In genomic region chr7:104963991-104964385, GRCh38 we compare ENCODE assay signal across 12 cellular contexts. TPM values are rescaled to one million over a fixed set of nuclear protein-coding genes. Genes with fewer than 3 reads are reported as not detected.
DNase-seq lines count a peak whose midpoint lies in the region; ATAC-seq, FAIRE-seq and TF ChIP-seq lines count a peak whose summit lies in the region.
"Had no signal": no experiment of that assay in that cellular context is flagged by ENCODE, and none has a peak within 500 bp of the region (broad histone marks: within the 10 kb centered on the region; RNA-seq: fewer than 3 reads in every experiment).

No MANE protein-coding gene starts in this region.

- BruUV-seq in OCI-LY7 (replicated peaks; lab: Mats Ljungman, UMichigan): no TSS peak
- no TSS peak for BruUV-seq in endothelial cell of umbilical vein (replicated peaks; lab: Mats Ljungman, UMichigan)

- H3K4me1 ChIP-seq in OCI-LY7 (ENCODE audit: insufficient read depth, low read length, poor library complexity, severe bottlenecking) (peaks cover 11% of the 10 kb centered on the region), endothelial cell of umbilical vein (ENCODE audit: control insufficient read depth, extremely low read depth, insufficient read depth, low read length) (peaks cover 28% of the 10 kb centered on the region)

- CTCF ChIA-PET in OCI-LY7 (lab: Charles Lee; ENCODE audit: unreplicated experiment) (no interaction called here), endothelial cell of umbilical vein (lab: Charles Lee) (interaction anchor here (0.9 to 11.5 kb wide), 6 partner anchors 9 to 42 kb away, joined by 3 to 113 read pairs (median 6); no protein-coding TSS in a partner anchor)

- H3K9me2 ChIP-seq in OCI-LY7 (ENCODE audit: insufficient read depth, low read length): no peaks in the 10 kb centered on the region

- H3K4me1 Mint-ChIP-seq in activated T-cell treated with anti-CD3 and anti-CD28 coated beads, Interleukin-2, amount 50 U/mL, for 4 hours (ENCODE audit: low read depth): peaks cover 9% of the 10 kb centered on the region

- no peaks in the 10 kb centered on the region for H3K27me3 ChIP-seq in endothelial cell of umbilical vein (ENCODE audit: control insufficient read depth in 2 of 2, insufficient read depth in 2 of 2, low read length in 2 of 2)
- H3K27me3 ChIP-seq: cardiac muscle cell, hepatocyte had no signal

- H3K36me3 Mint-ChIP-seq in activated T-cell treated with anti-CD3 and anti-CD28 coated beads, Interleukin-2, amount 50 U/mL, for 4 hours (ENCODE audit: insufficient read depth): peaks cover 9% of the 10 kb centered on the region

- peaks cover 16% of the 10 kb centered on the region for H3K9me3 ChIP-seq in OCI-LY7 (ENCODE audit: low read length)
- H3K9me3 ChIP-seq in endothelial cell of umbilical vein (replicated peaks; ENCODE audit: control insufficient read depth, insufficient read depth, low read length): no peaks in the 10 kb centered on the region

- no peak overlapping the region for H3K27ac ChIP-seq in OCI-LY7 (ENCODE audit: low read depth, low read length, poor library complexity, severe bottlenecking)
- peak overlapping the region; percentile 85 for H3K27ac ChIP-seq in endothelial cell of umbilical vein (ENCODE audit: insufficient read depth, low read depth, low read length)
- H3K27ac ChIP-seq: cardiac muscle cell, hepatocyte had no signal

- no peaks in the 10 kb centered on the region for H3K9me3 Mint-ChIP-seq in activated T-cell treated with anti-CD3 and anti-CD28 coated beads, Interleukin-2, amount 50 U/mL, for 4 hours

- no peaks in the 10 kb centered on the region for H3K9me1 ChIP-seq in endothelial cell of umbilical vein (replicated peaks; ENCODE audit: control insufficient read depth, extremely low read depth, insufficient read depth, low read length)

- DNase-seq in NCI-H2171 treated with DMSO at 0.1 percent for 48 hours (lab: John Stamatoyannopoulos, UW) (peak; percentile 18), NCI-H2171 (lab: John Stamatoyannopoulos, UW) (no peak), OCI-LY7 (ENCODE audit: low spot score) (peak; percentile 84), endothelial cell of umbilical vein (ENCODE audit: low read depth, low spot score) (peak; percentile 97), pulmonary artery endothelial cell (ENCODE audit: low read depth, low spot score) (peak; percentile 74), HTR-8/SVneo (ENCODE audit: insufficient read length, low spot score) (no peak)
- DNase-seq in activated effector memory CD4-positive, alpha-beta T cell treated with Interleukin-2 at 50 U/mL for 16 hours: no peak
- no peak for DNase-seq in activated T-cell treated with anti-CD3 and anti-CD28 coated beads, Interleukin-2, amount 50 U/mL, for 4 hours
- DNase-seq: stimulated activated CD4-positive, alpha-beta T cell treated with anti-CD3 and anti-CD28 coated beads, Interleukin-4, amount 100 ng/mL, for 1 hour; T-helper 17 cell had no signal

- no peak overlapping the region for H3K4me3 Mint-ChIP-seq in activated T-cell treated with anti-CD3 and anti-CD28 coated beads, Interleukin-2, amount 50 U/mL, for 4 hours
- H3K4me3 Mint-ChIP-seq: T-helper 17 cell had no signal

- H3K9ac ChIP-seq in endothelial cell of umbilical vein (replicated peaks; ENCODE audit: extremely low read depth, insufficient read depth, low read length): peak overlapping the region; percentile 43

- H2AFZ ChIP-seq in OCI-LY7 (ENCODE audit: low read length) (no peak overlapping the region), endothelial cell of umbilical vein (ENCODE audit: low read depth, low read length) (peak overlapping the region; percentile 60)
- H2AFZ ChIP-seq: hepatocyte had no signal

- H4K20me1 ChIP-seq in OCI-LY7 (ENCODE audit: insufficient read depth, low read length): no peaks in the 10 kb centered on the region
- no peaks in the 10 kb centered on the region for H4K20me1 ChIP-seq in endothelial cell of umbilical vein (replicated peaks; ENCODE audit: control insufficient read depth, extremely low read depth, insufficient read depth, low read length)

- H3K79me2 ChIP-seq in OCI-LY7 (ENCODE audit: insufficient read depth, low read depth, low read length) (no peaks in the 10 kb centered on the region), endothelial cell of umbilical vein (ENCODE audit: control insufficient read depth, insufficient read depth, low read length) (no peaks in the 10 kb centered on the region)
- H3K79me2 ChIP-seq: hepatocyte had no signal

- POLR2A ChIA-PET in OCI-LY7 (lab: Charles Lee): interaction anchor here (1.1 kb wide), 1 partner anchor 17 kb away, joined by 3 read pairs; no protein-coding TSS in a partner anchor
- POLR2A ChIA-PET in endothelial cell of umbilical vein (lab: Charles Lee): interaction anchor here (0.6 to 1.4 kb wide), 2 partner anchors 11 to 19 kb away, joined by 5 to 6 read pairs; no protein-coding TSS in a partner anchor

- dilution Hi-C loops in endothelial cell of umbilical vein (cut with MboI; ENCODE audit: extremely low pct_ligation_motif_present, low sequenced_read_pairs): no loop called here

- H3K27me3 Mint-ChIP-seq in activated T-cell treated with anti-CD3 and anti-CD28 coated beads, Interleukin-2, amount 50 U/mL, for 4 hours (ENCODE audit: low read depth): no peaks in the 10 kb centered on the region
- H3K27me3 Mint-ChIP-seq: T-helper 17 cell had no signal

- H3K4me3 ChIP-seq in OCI-LY7 (ENCODE audit: low read depth, low read length, poor library complexity, severe bottlenecking) (no peak overlapping the region), endothelial cell of umbilical vein (replicated peaks in 1 of 3; ENCODE audit: insufficient read depth in 1 of 3, low read depth in 1 of 3, low read length in 3 of 3) (no peak overlapping the region)
- H3K4me3 ChIP-seq: cardiac muscle cell, hepatocyte had no signal

- intact Hi-C loops in OCI-LY7 (cut with micrococcal nuclease; ENCODE audit: unreplicated experiment) (no loop called here), endothelial cell of umbilical vein (cut with micrococcal nuclease) (loop anchor here (1.0 kb wide), 2 partner anchors 10 to 19 kb away; no protein-coding TSS in a partner anchor)

- peaks cover 18% of the 10 kb centered on the region; the same call in 1 of the 2 replicates for H3K36me3 ChIP-seq in OCI-LY7 (ENCODE audit: insufficient read depth, low read length)
- H3K36me3 ChIP-seq in endothelial cell of umbilical vein (ENCODE audit: control insufficient read depth in 2 of 2, extremely low read depth in 1 of 2, insufficient read depth in 2 of 2, low read length in 2 of 2): no peaks in the 10 kb centered on the region
- H3K36me3 ChIP-seq: cardiac muscle cell had no signal

- FAIRE-seq in endothelial cell of umbilical vein (lab: Jason Lieb, UNC) (peak; percentile 81), HTR-8/SVneo (lab: Jason Lieb, UNC) (no peak)

- ATAC-seq in activated T-cell treated with anti-CD3 and anti-CD28 coated beads, Interleukin-2, amount 50 U/mL, for 4 hours: no peak
- ATAC-seq: T-helper 17 cell had no signal

- no peak for TF ChIP-seq CTCF in OCI-LY7 (conservative IDR thresholded peaks at IDR 0.05; ENCODE audit: low read length)
- TF ChIP-seq CTCF in endothelial cell of umbilical vein (IDR thresholded peaks at IDR 0.05; ENCODE audit: extremely low read depth in 1 of 2, insufficient read depth in 1 of 2, low read depth in 1 of 2, low read length in 2 of 2): no peak

- H3K4me2 ChIP-seq in OCI-LY7 (ENCODE audit: low read length): no peak overlapping the region
- H3K4me2 ChIP-seq in endothelial cell of umbilical vein (ENCODE audit: insufficient read depth, low read length): peak overlapping the region; percentile 11
- H3K4me2 ChIP-seq: hepatocyte had no signal

- no peak for TF ChIP-seq POLR2A in endothelial cell of umbilical vein (IDR thresholded peaks at IDR 0.05; ENCODE audit: low read depth, low read length)

TF ChIP-seq in endothelial cell of umbilical vein, 7 proteins besides CTCF, POLR2A, EP300 and RAD21:
- TF ChIP-seq GATA2 (IDR thresholded peaks at IDR 0.05; ENCODE audit: insufficient read depth, insufficient read length, low read depth, low read length) (peak; percentile 19), JUN (IDR thresholded peaks at IDR 0.05; ENCODE audit: borderline replicate concordance, insufficient read depth, insufficient read length, low read depth) (peak; percentile 40), FOS (IDR thresholded peaks at IDR 0.05; ENCODE audit: borderline replicate concordance, insufficient read depth, low read length) (peak; percentile 45), MYC (IDR thresholded peaks at IDR 0.05; ENCODE audit: low read depth, low read length) (no peak), EZH2 (IDR thresholded peaks at IDR 0.05; ENCODE audit: borderline replicate concordance, low read depth, low read length, severe bottlenecking) (no peak), POLR2AphosphoS5 (IDR thresholded peaks at IDR 0.05; ENCODE audit: insufficient read depth, low read depth, low read length) (peak; percentile 82)
- TF ChIP-seq, protein P1, sequence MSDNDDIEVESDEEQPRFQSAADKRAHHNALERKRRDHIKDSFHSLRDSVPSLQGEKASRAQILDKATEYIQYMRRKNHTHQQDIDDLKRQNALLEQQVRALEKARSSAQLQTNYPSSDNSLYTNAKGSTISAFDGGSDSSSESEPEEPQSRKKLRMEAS (IDR thresholded peaks at IDR 0.05; ENCODE audit: insufficient read depth, insufficient read length): no peak

RNA-seq across cellular contexts. Expression of gene KMT2E, which starts 50.0 kb away (rescaled TPM):
- total RNA-seq in OCI-LY7 (2014; rRNA removed; shearing (Covaris generic)): 50.1 and 52.5 TPM in 2 replicates
- total RNA-seq in OCI-LY7 (2022): 68.0 and 72.8 TPM in 2 replicates
- 68.5 and 74.8 TPM in 2 replicates for total RNA-seq in endothelial cell of umbilical vein
- 10.1 and 19.0 TPM in 2 replicates for polyA plus RNA-seq in endothelial cell of umbilical vein
- polyA plus RNA-seq in endothelial cell of umbilical vein (2011; cell fraction: cytosol; rRNA removed): 10.7 and 11.8 TPM in 2 replicates
- 55.5 and 66.2 TPM in 2 replicates for polyA plus RNA-seq in endothelial cell of umbilical vein (2011; cell fraction: nucleus; rRNA removed)
- 27.7 and 29.8 TPM in 2 replicates for polyA plus RNA-seq in endothelial cell of umbilical vein (2012)
- polyA minus RNA-seq in endothelial cell of umbilical vein: 92.4 and 106 TPM in 2 replicates
- 19.5 TPM for polyA minus RNA-seq in endothelial cell of umbilical vein (2011; cell fraction: cytosol; rRNA and poly(A)+ RNA removed)
- 172 and 208 TPM in 2 replicates for polyA minus RNA-seq in endothelial cell of umbilical vein (2011; cell fraction: nucleus; rRNA and poly(A)+ RNA removed)
- total RNA-seq in pulmonary artery endothelial cell: 83.0 and 103 TPM in 2 replicates
- 10 to 100 TPM; 49.2 to 71.8 (median 67.4) TPM for total RNA-seq in activated T-cell treated with anti-CD3 and anti-CD28 coated beads, Interleukin-2, amount 50 U/mL, for 4 hours

Comparison
In these comparisons a context has a peak if more than half of its experiments do, and no peak if none do; other contexts are left out.
1. DNase-seq: peak in NCI-H2171 treated with DMSO at 0.1 percent for 48 hours (single experiment), OCI-LY7 (single experiment), endothelial cell of umbilical vein (single experiment) and pulmonary artery endothelial cell (single experiment); none in NCI-H2171 (single experiment), HTR-8/SVneo (single experiment), activated effector memory CD4-positive, alpha-beta T cell treated with Interleukin-2 at 50 U/mL for 16 hours (single experiment) and activated T-cell treated with anti-CD3 and anti-CD28 coated beads, Interleukin-2, amount 50 U/mL, for 4 hours (single experiment).